ENCODE assay signal across 14 cellular contexts in genomic region chr13:52847682-52848432, GRCh38. TPM values are rescaled to one million over a fixed set of nuclear protein-coding genes. Genes with fewer than 3 reads are reported as not detected.
DNase-seq lines count a peak whose midpoint lies in the region; ATAC-seq and TF ChIP-seq lines count a peak whose summit lies in the region.
"Had no signal": no experiment of that assay in that cellular context is flagged by ENCODE, and none has a peak within 500 bp of the region (broad histone marks: within the 10 kb centered on the region; RNA-seq: fewer than 3 reads in every experiment).

No MANE protein-coding gene starts in this region.

- TF ChIP-seq POLR2A in suprapubic skin (IDR thresholded peaks at IDR 0.05) = no peak

- H3K4me1 ChIP-seq in A673 (ENCODE audit: insufficient read depth, low read length, poor library complexity, severe bottlenecking) (peaks cover 44% of the 10 kb centered on the region), mesodermal cell (ENCODE audit: control insufficient read depth, insufficient read depth, low read length, poor library complexity, severe bottlenecking) (peaks cover 22% of the 10 kb centered on the region), suprapubic skin (peaks cover 51% of the 10 kb centered on the region), GM23248 (ENCODE audit: insufficient read depth) (peaks cover 6% of the 10 kb centered on the region; the same call in 1 of the 2 replicates)

- H3K4me3 Mint-ChIP-seq in CD4-positive, alpha-beta T cell = no peak overlapping the region
- H3K4me3 Mint-ChIP-seq: memory B cell had no signal

- H4K20me1 ChIP-seq in GM23248 (ENCODE audit: insufficient read depth) = no peaks in the 10 kb centered on the region

- peaks cover 32% of the 10 kb centered on the region for H3K4me1 Mint-ChIP-seq in CD4-positive, alpha-beta T cell (ENCODE audit: low read depth)

- no peaks in the 10 kb centered on the region for H3K79me2 ChIP-seq in GM23248 (ENCODE audit: insufficient read depth)

- CTCF ChIA-PET in A673 (lab: Charles Lee) = interaction anchor here (0.5 to 2.3 kb wide), 2 partner anchors 49 to 120 kb away, joined by 4 to 8 read pairs; no protein-coding TSS in a partner anchor
- CTCF ChIA-PET in CD4-positive, alpha-beta T cell (lab: Charles Lee) = no interaction called here

- H3K36me3 ChIP-seq in A673 (ENCODE audit: insufficient read depth, low read length, poor library complexity, severe bottlenecking) (no peaks in the 10 kb centered on the region), mesodermal cell (ENCODE audit: control insufficient read depth, insufficient read depth, low read length) (peaks cover 7% of the 10 kb centered on the region), suprapubic skin (no peaks in the 10 kb centered on the region), GM23248 (ENCODE audit: low read depth) (no peaks in the 10 kb centered on the region)

- no peaks in the 10 kb centered on the region for H3K9me2 ChIP-seq in GM23248 (ENCODE audit: insufficient read depth)

- no peak for TF ChIP-seq CTCF in A673 (conservative IDR thresholded peaks at IDR 0.05; ENCODE audit: low read depth, low read length)
- no peak for TF ChIP-seq CTCF in GM10266 (IDR thresholded peaks at IDR 0.05; ENCODE audit: control insufficient read depth, insufficient read depth, low read depth, missing control alignments)
- TF ChIP-seq CTCF in suprapubic skin (IDR thresholded peaks at IDR 0.05) = no peak
- TF ChIP-seq CTCF in CD4-positive, alpha-beta T cell (IDR thresholded peaks at IDR 0.05) = no peak

- H3K27ac ChIP-seq in A673 (ENCODE audit: low read depth, low read length, poor library complexity, severe bottlenecking) (no peak overlapping the region), cingulate gyrus (ENCODE audit: low read depth, low read length) (peak overlapping the region; percentile 10), mesodermal cell (ENCODE audit: low read depth, low read length, severe bottlenecking) (no peak overlapping the region), suprapubic skin (no peak overlapping the region), GM23248 (no peak overlapping the region)
- H3K27ac ChIP-seq in CD4-positive, alpha-beta T cell (ENCODE audit: low read depth, low read length) = no peak overlapping the region

- no TSS peak for BruUV-seq in A673 (replicated peaks; lab: Mats Ljungman, UMichigan)

- intact Hi-C loops in A673 (cut with micrococcal nuclease; ENCODE audit: unreplicated experiment) = loop anchor here (5.0 kb wide), 3 partner anchors 196 to 354 kb away; partner anchors contain the start of gene SUGT1
- intact Hi-C loops in CD4-positive, alpha-beta T cell (cut with DNase I, micrococcal nuclease) = no loop called here

- H3K27me3 Mint-ChIP-seq in CD4-positive, alpha-beta T cell = peaks cover 67% of the 10 kb centered on the region

- POLR2A ChIA-PET in A673 (lab: Charles Lee; ENCODE audit: low non-redundant PET) = no interaction called here
- POLR2A ChIA-PET in CD4-positive, alpha-beta T cell (lab: Charles Lee) = no interaction called here

- WGBS in mesodermal cell (ENCODE audit: insufficient coverage in 2 of 2), 2 experiments = 6 to 11% methylated on average over 66 to 75 of the region's 75 CpGs
- whole genome bisulfite sequencing in suprapubic skin = 19% methylated on average over 17 of the region's 75 CpGs
- WGBS in GM23248 (ENCODE audit: low coverage in 1 of 2, low lambda C conversion rate in 2 of 2, missing lambda C conversion rate in 2 of 2), 2 experiments = 5 to 6% methylated on average over 41 to 72 of the region's 75 CpGs

- no peak overlapping the region for H2AFZ ChIP-seq in GM23248

- in situ Hi-C loops in GM23248 (cut with MboI) = no loop called here

- H3K9me3 ChIP-seq in A673 (ENCODE audit: low read depth, low read length, poor library complexity, severe bottlenecking) (no peaks in the 10 kb centered on the region), mesodermal cell (ENCODE audit: control insufficient read depth, low read length) (no peaks in the 10 kb centered on the region), suprapubic skin (no peaks in the 10 kb centered on the region), GM23248 (ENCODE audit: low read depth) (no peaks in the 10 kb centered on the region)
- H3K9me3 ChIP-seq in CD4-positive, alpha-beta T cell (ENCODE audit: control insufficient read depth, low read length) = no peaks in the 10 kb centered on the region

- no peak overlapping the region for H3K4me2 ChIP-seq in GM23248 (ENCODE audit: unreplicated experiment)

- no peaks in the 10 kb centered on the region for H3K36me3 Mint-ChIP-seq in CD4-positive, alpha-beta T cell (ENCODE audit: low read depth)

- no peak for TF ChIP-seq EP300 in suprapubic skin (IDR thresholded peaks at IDR 0.05)

- H3K9me3 Mint-ChIP-seq in CD4-positive, alpha-beta T cell = no peaks in the 10 kb centered on the region
- H3K9me3 Mint-ChIP-seq: activated B cell treated with CpG ODN at 0.5 μM for 24 hours had no signal

- H3F3A ChIP-seq in GM23248 (ENCODE audit: insufficient read depth) = no peaks in the 10 kb centered on the region

- DNase-seq in A673 (ENCODE audit: low spot score) (no peak), GM10266 (ENCODE audit: extremely low spot score) (peak; percentile 35), suprapubic skin (ENCODE audit: low spot score in 2 of 2) (no peak), GM23248 (no peak), NCI-H146 (lab: John Stamatoyannopoulos, UW) (no peak)
- DNase-seq in CD4-positive, alpha-beta T cell = no peak
- DNase-seq: activated B cell treated with CpG ODN at 0.5 μM for 24 hours; activated effector memory CD4-positive, alpha-beta T cell treated with Interleukin-2 at 50 U/mL for 16 hours; HCEC 1CT had no signal

- no peak for ATAC-seq in CD4-positive, alpha-beta T cell (ENCODE audit: poor library complexity)
- ATAC-seq: HepG2 had no signal

- H3K4me3 ChIP-seq in A673 (ENCODE audit: low read depth, low read length, poor library complexity, severe bottlenecking) = peak overlapping the region; percentile 28
- peak overlapping the region; percentile 32 for H3K4me3 ChIP-seq in mesodermal cell (ENCODE audit: extremely low read depth, insufficient read depth, low read length, poor library complexity, severe bottlenecking)
- no peak overlapping the region for H3K4me3 ChIP-seq in suprapubic skin
- H3K4me3 ChIP-seq in GM23248 = no peak overlapping the region

- H3K27me3 ChIP-seq in A673 (replicated peaks; ENCODE audit: insufficient read depth, low read depth, low read length, poor library complexity) (peaks cover 80% of the 10 kb centered on the region), suprapubic skin (peaks cover 78% of the 10 kb centered on the region), GM23248 (replicated peaks; ENCODE audit: insufficient read depth) (peaks cover 41% of the 10 kb centered on the region)
- H3K27me3 ChIP-seq in CD4-positive, alpha-beta T cell (ENCODE audit: control insufficient read depth, insufficient read depth, low read length) = peaks cover 80% of the 10 kb centered on the region

- no peak overlapping the region for H3K27ac Mint-ChIP-seq in CD4-positive, alpha-beta T cell
- H3K27ac Mint-ChIP-seq: activated B cell treated with CpG ODN at 0.5 μM for 24 hours had no signal

- no peak overlapping the region for H3K9ac ChIP-seq in GM23248

RNA-seq across cellular contexts. Expression of gene PCDH8, which starts 0.6 kb away (rescaled TPM):
- total RNA-seq in A673 (2021) (4.3 and 4.8 TPM in 2 replicates), suprapubic skin (1 to 10 TPM in 1 of 4 donors, under 1 TPM in 2, not detected in 1; 0.30 to 1.3 (median 0.55) TPM)
- 6.8 TPM for polyA plus RNA-seq in mesodermal cell (2013, experiment 1 of 2)
- polyA plus RNA-seq in mesodermal cell (2013, experiment 2 of 2) = 7.1 TPM
- not detected for total RNA-seq in CD4-positive, alpha-beta T cell
- total RNA-seq in GM23248 (2014; rRNA removed; shearing (Covaris generic)) = not detected in 2 replicates
- not detected in 2 replicates for polyA plus RNA-seq in GM23248 (2016; fragmentation: Nextera tagmentation; extraction: Ambion mirVana)
- total RNA-seq: activated B cell treated with CpG ODN at 0.5 μM for 24 hours, HepG2, MCF 10A had no signal
- polyA plus RNA-seq: HepG2 had no signal

Comparison
In these comparisons a context has a peak if more than half of its experiments do, and no peak if none do; other contexts are left out.
1. H3K4me3 ChIP-seq: peak in A673 (single experiment) and mesodermal cell (single experiment); none in suprapubic skin (single experiment) and GM23248 (single experiment).